21 cellular contexts compared by ENCODE assay signal in the genomic region with DNA sequence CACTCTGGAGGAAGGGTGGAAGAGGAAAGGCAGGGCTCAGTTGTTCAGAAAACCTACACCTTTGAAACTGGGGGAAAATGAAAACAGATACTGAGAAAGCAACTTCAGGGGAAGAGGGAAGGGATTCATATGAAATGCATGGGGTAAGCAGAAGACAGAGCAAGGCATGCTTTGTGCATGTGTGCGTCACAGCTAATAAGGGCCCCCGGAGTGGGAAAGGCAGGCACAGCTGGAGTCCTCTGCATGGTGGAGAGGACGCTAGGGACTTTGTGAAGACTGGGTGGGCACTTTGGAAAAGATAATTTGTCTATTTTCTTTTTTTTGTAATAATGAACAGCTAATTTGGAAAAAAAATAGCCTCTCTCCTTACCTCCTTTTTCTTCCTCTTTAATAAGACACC.
"Had no signal": no experiment of that assay in that cellular context is flagged by ENCODE, and none has a peak within 500 bp of the region (broad histone marks: within the 10 kb centered on the region; RNA-seq: fewer than 3 reads in every experiment).

No MANE protein-coding gene starts in this region.

- H3K36me3 Mint-ChIP-seq: IgD-negative memory B cell had no signal

- DNase-seq: Kasumi-1, MM.1S, NCI-H1436, NCI-H187, NCI-H2029, NCI-H2081 treated with DMSO at 0.1 percent for 48 hours, NCI-H2171, NCI-H226, NCI-H510A, NCI-H524 treated with DMSO at 0.1 percent for 48 hours, NCI-H774, Right ventricle myocardium superior, RPMI8226, SIG-M5, SK-N-SH had no signal

- ATAC-seq: K562 had no signal

- H3K27ac Mint-ChIP-seq: IgD-negative memory B cell had no signal

- H3K9me3 ChIP-seq: SK-N-SH had no signal

- H3K4me1 Mint-ChIP-seq: IgD-negative memory B cell had no signal

- H3K27ac ChIP-seq: HL-60, KMS-11 had no signal

- FAIRE-seq: HTR-8/SVneo, K562, RCC 7860 had no signal

- H3K9me2 ChIP-seq: SK-N-SH had no signal

- H3K4me2 ChIP-seq: KMS-11, SK-N-SH had no signal

- H3K4me3 ChIP-seq: K562 had no signal

- H3K27me3 Mint-ChIP-seq: IgD-negative memory B cell had no signal

- H3K9ac ChIP-seq: KMS-11, SK-N-SH had no signal
